In genomic region chrX:143633530-143634372, GRCh38 we compare ENCODE assay signal across 11 cellular contexts. TPM values are rescaled to one million over a fixed set of nuclear protein-coding genes. Genes with fewer than 3 reads are reported as not detected.
A peak's percentile ranks its signal among the peaks of the same experiment; 100 is the strongest.
DNase-seq lines count a peak whose midpoint lies in the region; ATAC-seq and TF ChIP-seq lines count a peak whose summit lies in the region.
"Had no signal": no experiment of that assay in that cellular context is flagged by ENCODE, and none has a peak within 500 bp of the region (broad histone marks: within the 10 kb centered on the region; RNA-seq: fewer than 3 reads in every experiment).

No MANE protein-coding gene starts in this region.

- peaks cover 29% of the 10 kb centered on the region for H3K4me1 Mint-ChIP-seq in dendritic cell treated with granulocyte-macrophage colony-stimulating factor and Interleukin-4, amounts not matched to agents 40 ng/mL and 50 ng/mL, for 4 days (ENCODE audit: low read depth)

- H3K27me3 ChIP-seq in muscle layer of duodenum (ENCODE audit: low read depth, low read length) (no peaks in the 10 kb centered on the region), tibial artery (no peaks in the 10 kb centered on the region)

- H3K4me3 ChIP-seq in muscle layer of duodenum (ENCODE audit: low read depth in 1 of 2, low read length in 2 of 2) (peak overlapping the region; percentile 42 to 70), tibial artery (peak overlapping the region; percentile 46 to 54)
- H3K4me3 ChIP-seq: HAP-1 had no signal

- no peak for TF ChIP-seq CTCF in tibial artery (IDR thresholded peaks at IDR 0.05)

- peaks cover 0 to 7% of the 10 kb centered on the region in 2 donors for H3K4me1 ChIP-seq in muscle layer of duodenum (ENCODE audit: control insufficient read depth in 1 of 2, insufficient read depth in 2 of 2, low read length in 2 of 2)
- peaks cover 0 to 19% (median 0%) of the 10 kb centered on the region in 4 donors for H3K4me1 ChIP-seq in tibial artery
- H3K4me1 ChIP-seq: HAP-1 had no signal

- intact Hi-C loops in dendritic cell treated with granulocyte-macrophage colony-stimulating factor and Interleukin-4, amounts not matched to agents 40 ng/mL and 50 ng/mL, for 4 days (cut with micrococcal nuclease): no loop called here
- intact Hi-C loops in tibial artery (cut with DNase I; ENCODE audit: low total_unique reads): no loop called here

- H3K27ac Mint-ChIP-seq in dendritic cell treated with granulocyte-macrophage colony-stimulating factor and Interleukin-4, amounts not matched to agents 40 ng/mL and 50 ng/mL, for 4 days: peak overlapping the region; percentile 51

- H3K9me3 Mint-ChIP-seq in dendritic cell treated with granulocyte-macrophage colony-stimulating factor and Interleukin-4, amounts not matched to agents 40 ng/mL and 50 ng/mL, for 4 days: no peaks in the 10 kb centered on the region

- peak; percentile 16 for DNase-seq in NCI-H146 (lab: John Stamatoyannopoulos, UW)
- DNase-seq in NCI-H146 treated with DMSO at 0.1 percent for 48 hours (lab: John Stamatoyannopoulos, UW; ENCODE audit: unreplicated experiment): no peak
- no peak for DNase-seq in tibial artery
- no peak for DNase-seq in mesenteric fat pad (ENCODE audit: low spot score)
- no peak for DNase-seq in NK-92 treated with Interleukin-12 subunit alpha and Interleukin-12 subunit beta, amount 100 ng/mL, for 24 hours (lab: John Stamatoyannopoulos, UW)

- H3K27ac ChIP-seq in muscle layer of duodenum (ENCODE audit: low read length): no peak overlapping the region
- H3K27ac ChIP-seq in tibial artery: peak overlapping the region in 1 of 2 donors; percentile 11

- no peak for ATAC-seq in GM19324 (IDR thresholded peaks at IDR 0.05; ENCODE audit: low FRiP score, unreplicated experiment)
- ATAC-seq: Panc1 had no signal

- peaks cover 10% of the 10 kb centered on the region for H3K36me3 Mint-ChIP-seq in dendritic cell treated with granulocyte-macrophage colony-stimulating factor and Interleukin-4, amounts not matched to agents 40 ng/mL and 50 ng/mL, for 4 days (ENCODE audit: low read depth)

- H3K36me3 ChIP-seq in muscle layer of duodenum (ENCODE audit: control insufficient read depth in 1 of 2, insufficient read depth in 2 of 2, low read length in 2 of 2): no peaks in the 10 kb centered on the region
- no peaks in the 10 kb centered on the region for H3K36me3 ChIP-seq in tibial artery
- H3K36me3 ChIP-seq: HAP-1 had no signal

- H3K9me3 ChIP-seq in muscle layer of duodenum (ENCODE audit: control insufficient read depth in 1 of 2, low read length in 2 of 2) (no peaks in the 10 kb centered on the region), tibial artery (no peaks in the 10 kb centered on the region)
- H3K9me3 ChIP-seq: HAP-1 had no signal

- H3K27me3 Mint-ChIP-seq in dendritic cell treated with granulocyte-macrophage colony-stimulating factor and Interleukin-4, amounts not matched to agents 40 ng/mL and 50 ng/mL, for 4 days: peaks cover 20% of the 10 kb centered on the region

- H3K4me3 Mint-ChIP-seq in dendritic cell treated with granulocyte-macrophage colony-stimulating factor and Interleukin-4, amounts not matched to agents 40 ng/mL and 50 ng/mL, for 4 days: peak overlapping the region; percentile 97

RNA-seq across cellular contexts. Expression of gene SLITRK4, which starts 2.1 kb away (rescaled TPM):
- total RNA-seq in mesenteric fat pad: 1.5 TPM
- total RNA-seq: activated CD8-positive, alpha-beta memory T cell treated with anti-CD3 and anti-CD28 coated beads for 36 hours had no signal
